Comparison of ENCODE assay signal across 7 cellular contexts in genomic region chr12:56723889-56724659, GRCh38. TPM values are rescaled to one million over a fixed set of nuclear protein-coding genes. Genes with fewer than 3 reads are reported as not detected.
DNase-seq lines count a peak whose midpoint lies in the region; ATAC-seq and TF ChIP-seq lines count a peak whose summit lies in the region.

No MANE protein-coding gene starts in this region.

- 0 to 2% (median 1%) methylated on average over 14 of the region's 14 CpGs for WGBS in stomach, 5 donors

- H3K9me2 ChIP-seq in OCI-LY7 (ENCODE audit: insufficient read depth, low read length), result no peaks in the 10 kb centered on the region

- H4K20me1 ChIP-seq in OCI-LY7 (ENCODE audit: insufficient read depth, low read length), result peaks cover 46% of the 10 kb centered on the region

- H3K4me1 ChIP-seq in OCI-LY7 (ENCODE audit: insufficient read depth, low read length, poor library complexity, severe bottlenecking) (peaks cover 53% of the 10 kb centered on the region), stomach (peaks cover 53 to 66% (median 63%) of the 10 kb centered on the region in 4 donors)

- no TSS peak for BruUV-seq in OCI-LY7 (replicated peaks; lab: Mats Ljungman, UMichigan)

- H3K27ac ChIP-seq in OCI-LY7 (ENCODE audit: low read depth, low read length, poor library complexity, severe bottlenecking), result peak overlapping the region; percentile 91
- H3K27ac ChIP-seq in stomach, result peak overlapping the region; percentile 86 to 96 (median 90)

- POLR2A ChIA-PET in OCI-LY7 (lab: Charles Lee), result interaction anchor here (1.3 to 1.4 kb wide), 2 partner anchors 35 to 88 kb away, joined by 3 to 7 read pairs; no protein-coding TSS in a partner anchor

- no peaks in the 10 kb centered on the region for H3K27me3 ChIP-seq in stomach

- H3K9me3 ChIP-seq in OCI-LY7 (ENCODE audit: low read length), result no peaks in the 10 kb centered on the region
- no peaks in the 10 kb centered on the region for H3K9me3 ChIP-seq in stomach

- ATAC-seq in GM18505 (IDR thresholded peaks at IDR 0.05; ENCODE audit: unreplicated experiment) (no peak), left lobe of liver (peak; percentile 46), GM21390 (IDR thresholded peaks at IDR 0.05; ENCODE audit: unreplicated experiment) (no peak)

- H3K36me3 ChIP-seq in OCI-LY7 (ENCODE audit: insufficient read depth, low read length), result peaks cover 82% of the 10 kb centered on the region
- peaks cover 11 to 27% (median 23%) of the 10 kb centered on the region in 4 donors for H3K36me3 ChIP-seq in stomach

- no peak for TF ChIP-seq EP300 in stomach (IDR thresholded peaks at IDR 0.05)

- H3K4me3 ChIP-seq in OCI-LY7 (ENCODE audit: low read depth, low read length, poor library complexity, severe bottlenecking), result peak overlapping the region; percentile 93
- peak overlapping the region; percentile 72 to 93 (median 85) for H3K4me3 ChIP-seq in stomach

- peaks cover 57% of the 10 kb centered on the region for H3K4me1 Mint-ChIP-seq in chondrocyte (ENCODE audit: low read depth)

- peaks cover 65% of the 10 kb centered on the region for H3K79me2 ChIP-seq in OCI-LY7 (ENCODE audit: insufficient read depth, low read depth, low read length)

- DNase-seq in OCI-LY7 (ENCODE audit: low spot score) (peak; percentile 25), chondrocyte (ENCODE audit: low spot score) (no peak), left lobe of liver (ENCODE audit: low spot score) (peak; percentile 78), stomach (peak; percentile 34), NCI-H345 (lab: John Stamatoyannopoulos, UW) (no peak)

- TF ChIP-seq CTCF in OCI-LY7 (conservative IDR thresholded peaks at IDR 0.05; ENCODE audit: low read length), result no peak
- no peak for TF ChIP-seq CTCF in chondrocyte (IDR thresholded peaks at IDR 0.05)
- TF ChIP-seq CTCF in stomach (IDR thresholded peaks at IDR 0.05), result no peak

- peaks cover 19% of the 10 kb centered on the region for H3K36me3 Mint-ChIP-seq in chondrocyte (ENCODE audit: low read depth)

- H3K27ac Mint-ChIP-seq in chondrocyte (ENCODE audit: unreplicated experiment), result peak overlapping the region; percentile 97

- TF ChIP-seq POLR2A in GM18505 (IDR thresholded peaks at IDR 0.05; ENCODE audit: borderline replicate concordance, extremely low read depth, insufficient read depth, insufficient read length) (peak; percentile 38), stomach (IDR thresholded peaks at IDR 0.05) (no peak)

- H3K9me3 Mint-ChIP-seq in chondrocyte (ENCODE audit: low read depth), result no peaks in the 10 kb centered on the region

- no peak overlapping the region for H2AFZ ChIP-seq in OCI-LY7 (ENCODE audit: low read length)

- no peaks in the 10 kb centered on the region for H3K27me3 Mint-ChIP-seq in chondrocyte (ENCODE audit: low read depth)

- peak overlapping the region; percentile 98 for H3K4me3 Mint-ChIP-seq in chondrocyte (ENCODE audit: unreplicated experiment)

- intact Hi-C loops in OCI-LY7 (cut with micrococcal nuclease; ENCODE audit: unreplicated experiment), result loop anchor here (2.0 kb wide), 2 partner anchors 35 to 77 kb away; partner anchors contain the start of gene PTGES3
- intact Hi-C loops in stomach (cut with DNase I; ENCODE audit: low total_unique reads), result loop anchor here (10.0 kb wide), 1 partner anchor 79 kb away; the partner anchor contains the start of gene ATP5F1B

- H3K4me2 ChIP-seq in OCI-LY7 (ENCODE audit: low read length), result peak overlapping the region; percentile 83

- CTCF ChIA-PET in OCI-LY7 (lab: Charles Lee; ENCODE audit: unreplicated experiment), result no interaction called here

RNA-seq across cellular contexts. Expression of gene NACA, which starts 1.0 kb away (rescaled TPM):
- 1,560 and 1,723 TPM in 2 replicates for total RNA-seq in OCI-LY7 (2014; rRNA removed; shearing (Covaris generic))
- total RNA-seq in OCI-LY7 (2022) (879 and 892 TPM in 2 replicates), chondrocyte (483 to 537 TPM (median 513 TPM) in 3 replicates), left lobe of liver (223 TPM), stomach (1,000 to 10,000 TPM in 2 of 5 donors, 100 to 1,000 TPM in 3; 366 to 1,322 (median 558) TPM)
- 1,000 to 10,000 TPM; 1,626 to 2,450 (median 1,999) TPM for polyA plus RNA-seq in stomach

RNA-seq across cellular contexts. Expression of gene PRIM1, which starts 28.0 kb away (rescaled TPM):
- total RNA-seq in OCI-LY7 (2014; rRNA removed; shearing (Covaris generic)), result 17.1 and 20.4 TPM in 2 replicates
- total RNA-seq in OCI-LY7 (2022) (49.5 and 53.5 TPM in 2 replicates), chondrocyte (3.3 to 7.7 TPM (median 3.5 TPM) in 3 replicates), left lobe of liver (4.9 TPM), stomach (10 to 100 TPM in 3 of 5 donors, 1 to 10 TPM in 1, not detected in 1; 5.2 to 45.5 (median 16.8) TPM)
- 1 to 10 TPM; 4.3 to 5.7 (median 5.0) TPM for polyA plus RNA-seq in stomach

RNA-seq across cellular contexts. Expression of gene PTGES3, which starts 36.0 kb away (rescaled TPM):
- 77.3 and 91.2 TPM in 2 replicates for total RNA-seq in OCI-LY7 (2014; rRNA removed; shearing (Covaris generic))
- total RNA-seq in OCI-LY7 (2022) (231 and 269 TPM in 2 replicates), chondrocyte (123 to 156 TPM (median 127 TPM) in 3 replicates), left lobe of liver (72.1 TPM), stomach (100 to 1,000 TPM in 1 of 5 donors, 10 to 100 TPM in 4; 43.3 to 120 (median 78.8) TPM)
- 100 to 1,000 TPM in 2 of 3 donors, 10 to 100 TPM in 1; 97.7 to 145 (median 113) TPM for polyA plus RNA-seq in stomach

RNA-seq across cellular contexts. Expression of gene HSD17B6, which starts 39.0 kb away (rescaled TPM):
- 1.2 and 1.4 TPM in 2 replicates for total RNA-seq in OCI-LY7 (2014; rRNA removed; shearing (Covaris generic))
- total RNA-seq in OCI-LY7 (2022), result 6.0 and 6.6 TPM in 2 replicates
- total RNA-seq in chondrocyte, result 0.27 to 1.0 TPM (median 0.80 TPM) in 3 replicates
- 554 TPM for total RNA-seq in left lobe of liver
- 1 to 10 TPM in 4 of 5 donors, not detected in 1; 4.4 to 8.0 (median 6.2) TPM for total RNA-seq in stomach
- polyA plus RNA-seq in stomach, result 10 to 100 TPM in 1 of 3 donors, 1 to 10 TPM in 2; 4.9 to 11.3 (median 5.4) TPM

Comparison
In these comparisons a context has a peak if more than half of its experiments do, and no peak if none do; other contexts are left out.
1. DNase-seq: peak in OCI-LY7 (single experiment), left lobe of liver (single experiment) and stomach (single experiment); none in chondrocyte (single experiment) and NCI-H345 (single experiment).